Comparison of ENCODE assay signal across 23 cellular contexts in genomic region chr11:112296044-112296443, GRCh38. TPM values are rescaled to one million over a fixed set of nuclear protein-coding genes. Genes with fewer than 3 reads are reported as not detected.
DNase-seq lines count a peak whose midpoint lies in the region; ATAC-seq and TF ChIP-seq lines count a peak whose summit lies in the region.
"Had no signal": no experiment of that assay in that cellular context is flagged by ENCODE, and none has a peak within 500 bp of the region (broad histone marks: within the 10 kb centered on the region; RNA-seq: fewer than 3 reads in every experiment).

No MANE protein-coding gene starts in this region.

- H3K27me3 Mint-ChIP-seq in naive thymus-derived CD4-positive, alpha-beta T cell, result peaks cover 0 to 7% (median 0%) of the 10 kb centered on the region in 5 donors
- H3K27me3 Mint-ChIP-seq: IgD-negative memory B cell had no signal

- peaks cover 7 to 43% (median 26%) of the 10 kb centered on the region in 5 donors for H3K36me3 Mint-ChIP-seq in naive thymus-derived CD4-positive, alpha-beta T cell
- H3K36me3 Mint-ChIP-seq: IgD-negative memory B cell had no signal

- WGBS in heart left ventricle, 4 donors, result 92 to 98% (median 93%) methylated on average over 4 of the region's 4 CpGs
- 91 to 92% methylated on average over 4 of the region's 4 CpGs for WGBS in aorta, 2 donors

- DNase-seq in left ventricle myocardium inferior (no peak), heart left ventricle (no peak), aorta (no peak), NOMO-1 (lab: John Stamatoyannopoulos, UW; ENCODE audit: unreplicated experiment in 2 of 2) (no peak)
- no peak for DNase-seq in naive thymus-derived CD4-positive, alpha-beta T cell
- DNase-seq: BE2C, COR-L47, DMS79, Karpas-422, NCI-H1694, NCI-H2081, NCI-H2171 treated with DMSO at 0.1 percent for 48 hours, NCI-H446, NCI-H526 had no signal

- peak overlapping the region; percentile 74 for H3K4me2 ChIP-seq in Loucy (ENCODE audit: low read depth, low read length, poor library complexity, severe bottlenecking)
- H3K4me2 ChIP-seq: A549 had no signal

- ATAC-seq in heart left ventricle, result no peak
- no peak for ATAC-seq in naive thymus-derived CD4-positive, alpha-beta T cell
- ATAC-seq in aorta (ENCODE audit: low FRiP score), result no peak
- ATAC-seq in HG03442 (IDR thresholded peaks at IDR 0.05; ENCODE audit: unreplicated experiment), result no peak
- no peak for ATAC-seq in HG03097 (IDR thresholded peaks at IDR 0.05; ENCODE audit: low FRiP score, unreplicated experiment)
- ATAC-seq: A549, Right ventricle myocardium inferior had no signal

- intact Hi-C loops in left ventricle myocardium inferior (cut with micrococcal nuclease), result loop anchor here (10.0 kb wide), 1 partner anchor 259 kb away; no protein-coding TSS in a partner anchor
- intact Hi-C loops in heart left ventricle (cut with DNase I), result loop anchor here in 8 of 10 donors (10.0 kb wide), 8 partner anchors 159 to 989 kb away; no protein-coding TSS in a partner anchor
- intact Hi-C loops in naive thymus-derived CD4-positive, alpha-beta T cell (cut with micrococcal nuclease), result loop anchor here in 1 of 2 donors (10.0 kb wide), 2 partner anchors 1479 to 1861 kb away; partner anchors contain the start of genes CLDN25 and ZW10
- intact Hi-C loops in aorta (cut with DNase I), result loop anchor here (10.0 kb wide), 4 partner anchors 499 to 1999 kb away; partner anchors contain the start of genes NCAM1 (in 1 of the 2) and NNMT (in 1 of the 2)

- H3K4me1 ChIP-seq in left ventricle myocardium inferior (peaks cover 48% of the 10 kb centered on the region), heart left ventricle (peaks cover 0 to 44% (median 12%) of the 10 kb centered on the region in 12 donors), Loucy (ENCODE audit: insufficient read depth, low read length, poor library complexity, severe bottlenecking) (peaks cover 47% of the 10 kb centered on the region), aorta (ENCODE audit: control insufficient read depth in 1 of 2, insufficient read depth in 2 of 2, low read length in 2 of 2) (peaks cover 4 to 5% of the 10 kb centered on the region in 2 donors)
- peaks cover 0 to 30% of the 10 kb centered on the region in 2 donors for H3K4me1 ChIP-seq in naive thymus-derived CD4-positive, alpha-beta T cell (ENCODE audit: control insufficient read depth in 2 of 2, insufficient read depth in 2 of 2, low read length in 2 of 2)
- H3K4me1 ChIP-seq: BE2C had no signal

- H4K20me1 ChIP-seq in Loucy (ENCODE audit: insufficient read depth, low read length, poor library complexity, severe bottlenecking), result no peaks in the 10 kb centered on the region

- H3K9ac ChIP-seq in Loucy (ENCODE audit: low read depth, low read length, poor library complexity, severe bottlenecking), result peak overlapping the region; percentile 3

- CTCF ChIA-PET in naive thymus-derived CD4-positive, alpha-beta T cell (lab: Charles Lee), result interaction anchor here (0.9 kb wide), 1 partner anchor 259 kb away, joined by 5 read pairs; no protein-coding TSS in a partner anchor

- H3K27ac ChIP-seq in left ventricle myocardium inferior (replicated peaks), result peak overlapping the region; percentile 84
- peak overlapping the region in 5 of 12 donors; percentile 5 to 91 (median 77) for H3K27ac ChIP-seq in heart left ventricle
- no peak overlapping the region for H3K27ac ChIP-seq in naive thymus-derived CD4-positive, alpha-beta T cell (ENCODE audit: low read depth, low read length)
- H3K27ac ChIP-seq in aorta (ENCODE audit: low read depth in 1 of 2, low read length in 2 of 2), result peak overlapping the region; percentile 46 to 80
- H3K27ac ChIP-seq: A549, SJSA1 had no signal

- no peaks in the 10 kb centered on the region for H3K79me2 ChIP-seq in Loucy (ENCODE audit: insufficient read depth, low read length)

- H3F3A ChIP-seq in Loucy (ENCODE audit: low read depth), result no peaks in the 10 kb centered on the region

- no peaks in the 10 kb centered on the region for H3K9me2 ChIP-seq in Loucy (replicated peaks; ENCODE audit: low read depth, low read length)

- TF ChIP-seq POLR2A in heart left ventricle (IDR thresholded peaks at IDR 0.05), result no peak

- H2AFZ ChIP-seq in Loucy (ENCODE audit: low read length), result no peak overlapping the region

- peak overlapping the region in 4 of 10 donors; percentile 1 to 81 (median 52) for H3K4me3 Mint-ChIP-seq in naive thymus-derived CD4-positive, alpha-beta T cell
- H3K4me3 Mint-ChIP-seq: IgD-negative memory B cell had no signal

- H3K27ac Mint-ChIP-seq in naive thymus-derived CD4-positive, alpha-beta T cell, result peak overlapping the region in 8 of 9 donors; percentile 81 to 93 (median 85)
- H3K27ac Mint-ChIP-seq: IgD-negative memory B cell had no signal

- H3K4me1 Mint-ChIP-seq in naive thymus-derived CD4-positive, alpha-beta T cell, result peaks cover 23 to 83% (median 63%) of the 10 kb centered on the region in 7 donors

- H3K9me3 Mint-ChIP-seq in naive thymus-derived CD4-positive, alpha-beta T cell, result peaks cover 0 to 13% (median 0%) of the 10 kb centered on the region in 11 donors
- H3K9me3 Mint-ChIP-seq: IgD-negative memory B cell had no signal

- H3K9me3 ChIP-seq in left ventricle myocardium inferior (replicated peaks) (no peaks in the 10 kb centered on the region), heart left ventricle (peaks cover 0 to 4% (median 0%) of the 10 kb centered on the region in 12 donors), Loucy (ENCODE audit: insufficient read depth, low read depth, low read length) (no peaks in the 10 kb centered on the region), aorta (ENCODE audit: control insufficient read depth, low read length) (no peaks in the 10 kb centered on the region)
- no peaks in the 10 kb centered on the region for H3K9me3 ChIP-seq in naive thymus-derived CD4-positive, alpha-beta T cell (ENCODE audit: control insufficient read depth in 2 of 3, low read length in 3 of 3)
- H3K9me3 ChIP-seq: A549, BE2C, SJSA1 had no signal

- H3K27me3 ChIP-seq in left ventricle myocardium inferior (ENCODE audit: low read depth) (no peaks in the 10 kb centered on the region), heart left ventricle (no peaks in the 10 kb centered on the region), Loucy (ENCODE audit: insufficient read depth, low read length, poor library complexity, severe bottlenecking) (no peaks in the 10 kb centered on the region), aorta (ENCODE audit: control insufficient read depth in 1 of 2, insufficient read depth in 2 of 2, low read length in 1 of 2) (no peaks in the 10 kb centered on the region)
- H3K27me3 ChIP-seq in naive thymus-derived CD4-positive, alpha-beta T cell (ENCODE audit: control insufficient read depth in 2 of 2, insufficient read depth in 2 of 2, low read length in 2 of 2), result no peaks in the 10 kb centered on the region
- H3K27me3 ChIP-seq: BE2C, SJSA1 had no signal

- no peak overlapping the region for H3K4me3 ChIP-seq in left ventricle myocardium inferior
- no peak overlapping the region for H3K4me3 ChIP-seq in heart left ventricle
- no peak overlapping the region for H3K4me3 ChIP-seq in Loucy (ENCODE audit: low read length, poor library complexity, severe bottlenecking)
- H3K4me3 ChIP-seq in naive thymus-derived CD4-positive, alpha-beta T cell (ENCODE audit: low read length), result no peak overlapping the region
- no peak overlapping the region for H3K4me3 ChIP-seq in aorta (ENCODE audit: low read length in 2 of 2)
- H3K4me3 ChIP-seq: A549, SJSA1 had no signal

- TF ChIP-seq CTCF in left ventricle myocardium inferior (IDR thresholded peaks at IDR 0.05; ENCODE audit: borderline replicate concordance), result no peak
- no peak for TF ChIP-seq CTCF in heart left ventricle (IDR thresholded peaks at IDR 0.05)
- no peak for TF ChIP-seq CTCF in Loucy (conservative IDR thresholded peaks at IDR 0.05; ENCODE audit: low read length)

- peaks cover 6% of the 10 kb centered on the region for H3K36me3 ChIP-seq in left ventricle myocardium inferior
- no peaks in the 10 kb centered on the region for H3K36me3 ChIP-seq in heart left ventricle
- H3K36me3 ChIP-seq in Loucy (ENCODE audit: insufficient read depth, low read length), result no peaks in the 10 kb centered on the region
- no peaks in the 10 kb centered on the region for H3K36me3 ChIP-seq in naive thymus-derived CD4-positive, alpha-beta T cell (ENCODE audit: control insufficient read depth in 2 of 3, insufficient read depth in 3 of 3, low read length in 3 of 3)
- H3K36me3 ChIP-seq in aorta (ENCODE audit: control insufficient read depth in 1 of 2, insufficient read depth in 2 of 2, low read length in 1 of 2), result no peaks in the 10 kb centered on the region
- H3K36me3 ChIP-seq: BE2C, SJSA1 had no signal

- POLR2A ChIA-PET in naive thymus-derived CD4-positive, alpha-beta T cell (lab: Charles Lee), result no interaction called here

RNA-seq across cellular contexts. Expression of gene PLET1, which starts 35.4 kb away (rescaled TPM):
- total RNA-seq in left ventricle myocardium inferior (not detected), heart left ventricle (not detected), aorta (not detected)
- polyA plus RNA-seq in heart left ventricle (not detected), aorta (not detected)
- total RNA-seq in naive thymus-derived CD4-positive, alpha-beta T cell, result not detected
- not detected for polyA plus RNA-seq in naive thymus-derived CD4-positive, alpha-beta T cell
- total RNA-seq: HT1080, MCF 10A, Right ventricle myocardium inferior, SJSA1 had no signal
- polyA plus RNA-seq: A549, IgD-negative memory B cell had no signal
